In genomic region chr6:99605074-99605726, GRCh38 we compare ENCODE assay signal across 2 cellular contexts.
A peak's percentile ranks its signal among the peaks of the same experiment; 100 is the strongest.
TF ChIP-seq lines count a peak whose summit lies in the region.

No MANE protein-coding gene starts in this region.

TF ChIP-seq in IMR-90, 13 proteins besides CTCF, POLR2A, EP300 and RAD21:
- TF ChIP-seq FOS (IDR thresholded peaks at IDR 0.05; ENCODE audit: low read depth, low read length) (no peak), RFX5 (IDR thresholded peaks at IDR 0.05; ENCODE audit: low read depth, low read length) (no peak), CHD1 (IDR thresholded peaks at IDR 0.05; ENCODE audit: low read depth, low read length) (no peak)

TF ChIP-seq in endothelial cell of umbilical vein, 7 proteins besides CTCF, POLR2A, EP300 and RAD21:
- TF ChIP-seq EZH2 (IDR thresholded peaks at IDR 0.05; ENCODE audit: borderline replicate concordance, low read depth, low read length, severe bottlenecking) (peak; percentile 83), JUN (IDR thresholded peaks at IDR 0.05; ENCODE audit: borderline replicate concordance, insufficient read depth, insufficient read length, low read depth) (no peak), FOS (IDR thresholded peaks at IDR 0.05; ENCODE audit: borderline replicate concordance, insufficient read depth, low read length) (no peak), MYC (IDR thresholded peaks at IDR 0.05; ENCODE audit: low read depth, low read length) (no peak)
